ENCODE assay signal across 8 cellular contexts in genomic region chr2:160493227-160494028, GRCh38. TPM values are rescaled to one million over a fixed set of nuclear protein-coding genes. Genes with fewer than 3 reads are reported as not detected.
DNase-seq lines count a peak whose midpoint lies in the region; ATAC-seq and TF ChIP-seq lines count a peak whose summit lies in the region.

Gene RBMS1 (minus strand): TSS chr2:160493807. CDS start chr2:160493363, 444 bp downstream.

- no peaks in the 10 kb centered on the region for H3K27me3 ChIP-seq in CD8-positive, alpha-beta memory T cell (ENCODE audit: insufficient read depth, low read length, poor library complexity, severe bottlenecking)
- H3K27me3 ChIP-seq in neuronal stem cell (ENCODE audit: control insufficient read depth in 3 of 3, insufficient read depth in 3 of 3, low read depth in 1 of 3, low read length in 3 of 3) (no peaks in the 10 kb centered on the region), thoracic aorta (replicated peaks; ENCODE audit: insufficient read depth) (no peaks in the 10 kb centered on the region)

- POLR2A ChIA-PET in CD8-positive, alpha-beta memory T cell (lab: Charles Lee): no interaction called here
- POLR2A ChIA-PET in RWPE1 (lab: Yijun Ruan, JAX; ENCODE audit: low non-redundant PET): no interaction called here

- H3K9ac ChIP-seq in neuronal stem cell (ENCODE audit: low read depth, low read length, poor library complexity): peak within 1 kb of the TSS; percentile 91

- H3K36me3 Mint-ChIP-seq in CD8-positive, alpha-beta memory T cell: peaks cover 0 to 7% (median 0%) of the 10 kb centered on the region in 3 donors

- H3K4me2 ChIP-seq in neuronal stem cell (ENCODE audit: insufficient read depth, low read length, poor library complexity, severe bottlenecking): peak within 1 kb of the TSS; percentile 83

- H2AK5ac ChIP-seq in neuronal stem cell (ENCODE audit: low read depth, low read length): no peak within 1 kb of the TSS

- H3K4me3 ChIP-seq in CD8-positive, alpha-beta memory T cell (ENCODE audit: low read length): peak within 1 kb of the TSS; percentile 49
- H3K4me3 ChIP-seq in neuronal stem cell (ENCODE audit: low read length in 2 of 2) (peak within 1 kb of the TSS; percentile 71 to 96), thoracic aorta (peak within 1 kb of the TSS; percentile 99)

- DNase-seq in CD8-positive, alpha-beta memory T cell: peak; percentile 33 to 67 (median 47)
- DNase-seq in RWPE1 (ENCODE audit: low spot score) (peak; percentile 60), foreskin melanocyte (peak; percentile 21), neuronal stem cell (ENCODE audit: low spot score) (peak; percentile 65), thoracic aorta (ENCODE audit: low spot score) (peak; percentile 9), midbrain (lab: John Stamatoyannopoulos, UW) (no peak)
- peak; percentile 19 for DNase-seq in activated gamma-delta T cell treated with anti-CD3 and anti-CD28 coated beads, Interleukin-2, amount 50 U/mL, for 16 hours (ENCODE audit: low read depth)

- H2BK15ac ChIP-seq in neuronal stem cell (ENCODE audit: low read length): peak within 1 kb of the TSS; percentile 75

- H3K79me1 ChIP-seq in neuronal stem cell (ENCODE audit: low read depth, low read length): no peaks in the 10 kb centered on the region

- peaks cover 0 to 6% of the 10 kb centered on the region in 2 donors for H3K27me3 Mint-ChIP-seq in CD8-positive, alpha-beta memory T cell

- peak within 1 kb of the TSS; percentile 93 to 99 (median 95) for H3K4me3 Mint-ChIP-seq in CD8-positive, alpha-beta memory T cell

- H3K9me3 ChIP-seq in CD8-positive, alpha-beta memory T cell (ENCODE audit: low read length): no peaks in the 10 kb centered on the region
- H3K9me3 ChIP-seq in neuronal stem cell (replicated peaks in 1 of 2; ENCODE audit: control insufficient read depth in 2 of 2, insufficient read depth in 1 of 2, low read depth in 1 of 2, low read length in 2 of 2): no peaks in the 10 kb centered on the region
- no peaks in the 10 kb centered on the region for H3K9me3 ChIP-seq in thoracic aorta

- peak within 1 kb of the TSS; percentile 78 to 96 (median 92) for H3K27ac Mint-ChIP-seq in CD8-positive, alpha-beta memory T cell

- no peaks in the 10 kb centered on the region for H3K9me3 Mint-ChIP-seq in CD8-positive, alpha-beta memory T cell

- peak within 1 kb of the TSS; percentile 65 for H2BK120ac ChIP-seq in neuronal stem cell (ENCODE audit: low read depth, low read length)

- H2BK12ac ChIP-seq in neuronal stem cell (ENCODE audit: low read length): no peak within 1 kb of the TSS

- no peak within 1 kb of the TSS for H4K91ac ChIP-seq in neuronal stem cell (ENCODE audit: low read depth, low read length, poor library complexity)

- H3K4me1 Mint-ChIP-seq in CD8-positive, alpha-beta memory T cell: peaks cover 28 to 46% (median 43%) of the 10 kb centered on the region in 3 donors

- CTCF ChIA-PET in CD8-positive, alpha-beta memory T cell (lab: Charles Lee): interaction anchor here (1.0 to 1.5 kb wide), 3 partner anchors 32 to 169 kb away, joined by 3 to 4 read pairs (median 3); no protein-coding TSS in a partner anchor
- CTCF ChIA-PET in RWPE1 (lab: Yijun Ruan, JAX): interaction anchor here (0.5 to 0.9 kb wide), 2 partner anchors 45 to 501 kb away, joined by 3 read pairs; no protein-coding TSS in a partner anchor

- no peaks in the 10 kb centered on the region for H3K36me3 ChIP-seq in CD8-positive, alpha-beta memory T cell (ENCODE audit: insufficient read depth, low read length)
- H3K36me3 ChIP-seq in neuronal stem cell (replicated peaks in 1 of 2; ENCODE audit: control insufficient read depth in 2 of 2, insufficient read depth in 2 of 2, low read length in 2 of 2): no peaks in the 10 kb centered on the region
- no peaks in the 10 kb centered on the region for H3K36me3 ChIP-seq in thoracic aorta

- H3K14ac ChIP-seq in neuronal stem cell (ENCODE audit: low read length): no peak within 1 kb of the TSS

- peak within 1 kb of the TSS; percentile 87 for H2BK5ac ChIP-seq in neuronal stem cell (ENCODE audit: low read length)

- H2AFZ ChIP-seq in neuronal stem cell (ENCODE audit: low read length): peak within 1 kb of the TSS; percentile 92

- WGBS in neuronal stem cell (ENCODE audit: extremely low coverage in 2 of 2, insufficient read length in 2 of 2, insufficient replicate concordance in 1 of 2), 2 donors: no CpG with 5 or more reads among the region's 66 CpGs

- TF ChIP-seq CTCF in RWPE1 (conservative IDR thresholded peaks at IDR 0.05; ENCODE audit: low read depth): no peak
- TF ChIP-seq CTCF in thoracic aorta (IDR thresholded peaks at IDR 0.05): no peak

- no peak within 1 kb of the TSS for H3K4ac ChIP-seq in neuronal stem cell (ENCODE audit: low read length)

- peak; percentile 42 for ATAC-seq in HG02938 (IDR thresholded peaks at IDR 0.05; ENCODE audit: unreplicated experiment)
- peak; percentile 14 for ATAC-seq in thoracic aorta (ENCODE audit: insufficient number of reproducible peaks, low FRiP score, low read depth)

- H3K18ac ChIP-seq in neuronal stem cell (ENCODE audit: low read length): peak within 1 kb of the TSS; percentile 98

- H3K4me1 ChIP-seq in CD8-positive, alpha-beta memory T cell (ENCODE audit: insufficient read depth, low read length): peaks cover 11% of the 10 kb centered on the region
- peaks cover 1 to 8% of the 10 kb centered on the region in 2 donors for H3K4me1 ChIP-seq in neuronal stem cell (ENCODE audit: control insufficient read depth in 2 of 2, insufficient read depth in 1 of 2, low read depth in 1 of 2, low read length in 2 of 2)
- H3K4me1 ChIP-seq in thoracic aorta (ENCODE audit: control insufficient read depth in 1 of 2, low read depth in 2 of 2): peaks cover 13 to 41% of the 10 kb centered on the region in 2 donors

- peak within 1 kb of the TSS; percentile 80 for H3K23ac ChIP-seq in neuronal stem cell (ENCODE audit: low read depth, low read length, poor library complexity)

- peak within 1 kb of the TSS; percentile 51 for H3K27ac ChIP-seq in CD8-positive, alpha-beta memory T cell (ENCODE audit: low read depth, low read length)
- peak within 1 kb of the TSS; percentile 97 for H3K27ac ChIP-seq in RWPE1
- H3K27ac ChIP-seq in neuronal stem cell (replicated peaks; ENCODE audit: low read length): peak within 1 kb of the TSS; percentile 88
- peak within 1 kb of the TSS; percentile 91 to 97 for H3K27ac ChIP-seq in thoracic aorta

- H4K8ac ChIP-seq in neuronal stem cell (ENCODE audit: low read depth, low read length): peak within 1 kb of the TSS; percentile 43

RNA-seq across cellular contexts. Expression of gene RBMS1, which starts in this region (rescaled TPM):
- 10 to 100 TPM; 48.8 to 50.3 TPM for total RNA-seq in CD8-positive, alpha-beta memory T cell
- polyA plus RNA-seq in CD8-positive, alpha-beta memory T cell: 130 TPM
- 95.0 TPM for polyA plus RNA-seq in neuronal stem cell (2013, experiment 1 of 2)
- 105 TPM for polyA plus RNA-seq in neuronal stem cell (2013, experiment 2 of 2)
- 100 to 1,000 TPM in 1 of 2 donors, 10 to 100 TPM in 1; 98.7 to 179 TPM for total RNA-seq in thoracic aorta

Comparison
In these comparisons a context has a peak if more than half of its experiments do, and no peak if none do; other contexts are left out.
1. H3K4me3 ChIP-seq: peak in every context shown above with its lines; median percentile 99 in thoracic aorta; 84 in neuronal stem cell; 49 in CD8-positive, alpha-beta memory T cell.